ENCODE assay signal across 28 cellular contexts in genomic region chr7:116829051-116829450, GRCh38.
"Had no signal": no experiment of that assay in that cellular context is flagged by ENCODE, and none has a peak within 500 bp of the region (broad histone marks: within the 10 kb centered on the region; RNA-seq: fewer than 3 reads in every experiment).

No MANE protein-coding gene starts in this region.

- H3K36me3 ChIP-seq: breast epithelium, esophagus muscularis mucosa, left ventricle myocardium inferior, neutrophil, ovary, right lobe of liver, stomach, thyroid gland, upper lobe of right lung had no signal

- H3K4me1 ChIP-seq: breast epithelium, esophagus muscularis mucosa, foreskin keratinocyte, left ventricle myocardium inferior, right lobe of liver, stomach, thyroid gland, upper lobe of right lung had no signal

- FAIRE-seq: TTC549 had no signal

- H3K27ac Mint-ChIP-seq: activated CD8-positive, alpha-beta T cell treated with anti-CD3 and anti-CD28 coated beads for 36 hours; activated T-helper 17 cell treated with anti-CD3 and anti-CD28 coated beads, Interleukin-2, amount 50 U/mL, for 72 hours; nephron; progenitor cell of endocrine pancreas; WTC11 had no signal

- H3K4me3 ChIP-seq: breast epithelium, esophagus muscularis mucosa, left ventricle myocardium inferior, lung, ovary, right lobe of liver, stomach, thyroid gland, upper lobe of right lung had no signal

- H3K9me3 Mint-ChIP-seq: activated T-cell treated with anti-CD3 and anti-CD28 coated beads, Interleukin-2, amount 50 U/mL, for 4 hours; activated T-helper 17 cell treated with anti-CD3 and anti-CD28 coated beads, Interleukin-2, amount 50 U/mL, for 72 hours had no signal

- H3K27ac ChIP-seq: breast epithelium, esophagus muscularis mucosa, foreskin keratinocyte, left ventricle myocardium inferior, neutrophil, ovary, right lobe of liver, stomach, thyroid gland, upper lobe of right lung had no signal

- H3K4me3 Mint-ChIP-seq: activated CD8-positive, alpha-beta T cell treated with anti-CD3 and anti-CD28 coated beads for 36 hours; activated T-cell treated with anti-CD3 and anti-CD28 coated beads, Interleukin-2, amount 50 U/mL, for 4 hours; activated T-helper 17 cell treated with anti-CD3 and anti-CD28 coated beads, Interleukin-2, amount 50 U/mL, for 72 hours; nephron; WTC11 had no signal

- H3K9me3 ChIP-seq: breast epithelium, esophagus muscularis mucosa, left ventricle myocardium inferior, neutrophil, ovary, right lobe of liver, stomach, thyroid gland, upper lobe of right lung had no signal

- H3K4me1 Mint-ChIP-seq: activated T-helper 17 cell treated with anti-CD3 and anti-CD28 coated beads, Interleukin-2, amount 50 U/mL, for 72 hours; nephron had no signal

- H3K36me3 Mint-ChIP-seq: WTC11 had no signal

- DNase-seq: activated CD4-positive, alpha-beta T cell treated with anti-CD3 and anti-CD28 coated beads for 1 hour; activated CD4-positive, alpha-beta T cell treated with anti-CD3 and anti-CD28 coated beads, Interleukin-2, amount 50 U/mL, for 1 hour; activated CD8-positive, alpha-beta T cell treated with anti-CD3 and anti-CD28 coated beads for 36 hours; activated gamma-delta T cell treated with Interleukin-2 at 50 U/mL for 16 hours; activated naive CD4-positive, alpha-beta T cell treated with anti-CD3 and anti-CD28 coated beads, Interleukin-2, amount 50 U/mL, for 16 hours; activated T-cell treated with anti-CD3 and anti-CD28 coated beads, Interleukin-2, amount 50 U/mL, for 4 hours; amniotic stem cell; central memory CD4-positive, alpha-beta T cell; dermis blood vessel endothelial cell; effector CD4-positive, alpha-beta T cell; foreskin keratinocyte; islet precursor cell; left ventricle myocardium inferior; ovary; right lobe of liver; stimulated activated CD4-positive, alpha-beta T cell treated with anti-CD3 and anti-CD28 coated beads, Interleukin-2, amount 100 ng/mL, for 48 hours; stomach; thyroid gland; upper lobe of right lung had no signal

- H3K27me3 ChIP-seq: breast epithelium, esophagus muscularis mucosa, neutrophil, ovary, right lobe of liver, stomach, thyroid gland, upper lobe of right lung had no signal

- H3K27me3 Mint-ChIP-seq: progenitor cell of endocrine pancreas had no signal
